28 cellular contexts compared by ENCODE assay signal in the genomic region with DNA sequence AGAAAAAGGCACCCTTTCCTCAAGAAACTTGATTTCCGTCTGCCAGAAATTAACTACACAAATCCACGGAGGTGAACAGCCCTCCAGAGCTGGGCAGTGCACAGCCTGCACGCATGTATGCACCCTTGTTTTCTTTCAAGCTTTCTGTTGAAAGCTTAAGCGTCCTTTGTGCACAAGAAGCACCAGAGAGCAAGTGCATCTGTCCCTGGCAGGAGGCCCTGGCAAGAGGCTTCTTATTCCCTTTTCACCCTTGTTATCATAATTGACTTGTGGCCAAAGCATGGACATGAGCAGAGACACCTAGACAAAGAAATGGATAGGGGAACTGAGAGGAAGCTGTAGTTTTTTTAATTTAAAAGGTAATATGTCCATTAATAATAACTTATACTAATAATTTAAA. TPM values are rescaled to one million over a fixed set of nuclear protein-coding genes. Genes with fewer than 3 reads are reported as not detected.
DNase-seq lines count a peak whose midpoint lies in the region; ATAC-seq, FAIRE-seq and TF ChIP-seq lines count a peak whose summit lies in the region.
"Had no signal": no experiment of that assay in that cellular context is flagged by ENCODE, and none has a peak within 500 bp of the region (broad histone marks: within the 10 kb centered on the region; RNA-seq: fewer than 3 reads in every experiment).

No MANE protein-coding gene starts in this region.

- H3K4me1 Mint-ChIP-seq in astrocyte (ENCODE audit: low read depth, unreplicated experiment): no peaks in the 10 kb centered on the region
- H3K4me1 Mint-ChIP-seq: activated naive CD4-positive, alpha-beta T cell treated with anti-CD3 and anti-CD28 coated beads, Interleukin-2, amount 10 ng/mL, durations not matched to agents 7 days and 5 days; CD8-positive, alpha-beta memory T cell; naive B cell had no signal

- H3K27ac Mint-ChIP-seq in astrocyte (ENCODE audit: unreplicated experiment): no peak overlapping the region
- H3K27ac Mint-ChIP-seq: activated naive CD4-positive, alpha-beta T cell treated with anti-CD3 and anti-CD28 coated beads, Interleukin-2, amount 10 ng/mL, durations not matched to agents 7 days and 5 days; activated T-cell treated with anti-CD3 and anti-CD28 coated beads, Interleukin-2, amount 50 U/mL, for 24 hours; CD8-positive, alpha-beta memory T cell; naive B cell had no signal

- no peak overlapping the region for H3K27ac ChIP-seq in astrocyte (ENCODE audit: low read depth, low read length)
- H3K27ac ChIP-seq: sigmoid colon had no signal

- H3K36me3 Mint-ChIP-seq in astrocyte (ENCODE audit: low read depth, unreplicated experiment): no peaks in the 10 kb centered on the region
- H3K36me3 Mint-ChIP-seq: activated naive CD4-positive, alpha-beta T cell treated with anti-CD3 and anti-CD28 coated beads, Interleukin-2, amount 10 ng/mL, durations not matched to agents 7 days and 5 days had no signal

- peaks cover 3% of the 10 kb centered on the region for H3K27me3 Mint-ChIP-seq in astrocyte (ENCODE audit: low read depth, unreplicated experiment)
- H3K27me3 Mint-ChIP-seq: activated T-cell treated with anti-CD3 and anti-CD28 coated beads, Interleukin-2, amount 50 U/mL, for 24 hours had no signal

- no peaks in the 10 kb centered on the region for H3K4me1 ChIP-seq in astrocyte (ENCODE audit: insufficient read depth, low read length)
- H3K4me1 ChIP-seq: sigmoid colon had no signal

- H3K27me3 ChIP-seq in astrocyte (ENCODE audit: insufficient read depth, low read length): peaks cover 2% of the 10 kb centered on the region
- H3K27me3 ChIP-seq: sigmoid colon had no signal

- intact Hi-C loops in left ventricle myocardium superior (cut with micrococcal nuclease): no loop called here

- H3K9ac ChIP-seq in astrocyte (ENCODE audit: low read length): no peak overlapping the region

- peak; percentile 88 for ATAC-seq in left ventricle myocardium superior

- H3K36me3 ChIP-seq in astrocyte (ENCODE audit: insufficient read depth, low read length): no peaks in the 10 kb centered on the region
- H3K36me3 ChIP-seq: sigmoid colon had no signal

- H3K9me3 Mint-ChIP-seq in astrocyte (ENCODE audit: unreplicated experiment): peaks cover 3% of the 10 kb centered on the region
- H3K9me3 Mint-ChIP-seq: activated naive CD4-positive, alpha-beta T cell treated with anti-CD3 and anti-CD28 coated beads, Interleukin-2, amount 10 ng/mL, durations not matched to agents 7 days and 5 days had no signal

- peak; percentile 11 for DNase-seq in NCI-H345 (lab: John Stamatoyannopoulos, UW)
- no peak for DNase-seq in NCI-H345 treated with DMSO at 0.1 percent for 48 hours (lab: John Stamatoyannopoulos, UW; ENCODE audit: unreplicated experiment)
- DNase-seq in astrocyte (ENCODE audit: low read depth): no peak
- peak; percentile 65 for DNase-seq in left ventricle myocardium superior
- peak; percentile 36 for DNase-seq in retina
- no peak for DNase-seq in activated CD4-positive, CD25-positive, alpha-beta regulatory T cell treated with anti-CD3 and anti-CD28 coated beads, Interleukin-2, amount 50 U/mL, for 72 hours
- DNase-seq in kidney glomerular epithelial cell (lab: John Stamatoyannopoulos, UW): no peak
- no peak for DNase-seq in D341Med (ENCODE audit: low spot score)
- DNase-seq: activated CD4-positive, alpha-beta T cell treated with anti-CD3 and anti-CD28 coated beads for 1 hour; activated naive CD4-positive, alpha-beta T cell treated with anti-CD3 and anti-CD28 coated beads, Interleukin-2, amount 10 ng/mL, durations not matched to agents 7 days and 5 days; activated T-cell treated with anti-CD3 and anti-CD28 coated beads, Interleukin-2, amount 50 U/mL, for 24 hours; AML-193; CD8-positive, alpha-beta memory T cell; central memory CD4-positive, alpha-beta T cell; erythroblast; foreskin fibroblast; GOT3; islet precursor cell; mesenchymal stem cell; naive B cell; NCI-H1048; NCI-H2107; NCI-H526 treated with DMSO at 0.1 percent for 48 hours; OCI-M1; sigmoid colon; stimulated activated CD4-positive, alpha-beta T cell treated with anti-CD3 and anti-CD28 coated beads, Interleukin-15, amount 100 ng/mL, for 24 hours; stimulated activated CD8-positive, alpha-beta memory T cell treated with anti-CD3 and anti-CD28 coated beads, Interleukin-4, amount 100 ng/mL, for 48 hours had no signal

- H3K79me2 ChIP-seq in astrocyte (ENCODE audit: insufficient read depth, low read length): no peaks in the 10 kb centered on the region

- FAIRE-seq in astrocyte (lab: Jason Lieb, UNC): no peak
- FAIRE-seq: GM19239 had no signal

- no peaks in the 10 kb centered on the region for H3K9me3 ChIP-seq in astrocyte (ENCODE audit: insufficient read depth, low read depth, low read length)
- H3K9me3 ChIP-seq: sigmoid colon had no signal

- H2AFZ ChIP-seq in astrocyte (ENCODE audit: low read depth, low read length): peak overlapping the region; percentile 16

- no peak for TF ChIP-seq CTCF in astrocyte (IDR thresholded peaks at IDR 0.05; ENCODE audit: insufficient read depth, low read depth, low read length)

- no peak overlapping the region for H3K4me2 ChIP-seq in astrocyte (ENCODE audit: low read length)

- H3K4me3 ChIP-seq in astrocyte (ENCODE audit: insufficient read depth, low read depth, low read length): no peak overlapping the region
- H3K4me3 ChIP-seq: sigmoid colon had no signal

- no peaks in the 10 kb centered on the region for H4K20me1 ChIP-seq in astrocyte (ENCODE audit: insufficient read depth, low read length)

- no peak overlapping the region for H3K4me3 Mint-ChIP-seq in astrocyte (ENCODE audit: unreplicated experiment)
- H3K4me3 Mint-ChIP-seq: activated naive CD4-positive, alpha-beta T cell treated with anti-CD3 and anti-CD28 coated beads, Interleukin-2, amount 10 ng/mL, durations not matched to agents 7 days and 5 days; activated T-cell treated with anti-CD3 and anti-CD28 coated beads, Interleukin-2, amount 50 U/mL, for 24 hours; CD8-positive, alpha-beta memory T cell; naive B cell had no signal

RNA-seq across cellular contexts. Expression of a gene that starts 47.4 kb away (rescaled TPM):
- 4.3 and 4.6 TPM in 2 replicates for total RNA-seq in astrocyte
- total RNA-seq in left ventricle myocardium superior: 4.3 TPM

Comparison
In these comparisons a context has a peak if more than half of its experiments do, and no peak if none do; other contexts are left out.
1. DNase-seq: peak in NCI-H345 (single experiment), left ventricle myocardium superior (single experiment) and retina (single experiment); none in NCI-H345 treated with DMSO at 0.1 percent for 48 hours (single experiment), astrocyte (single experiment), activated CD4-positive, CD25-positive, alpha-beta regulatory T cell treated with anti-CD3 and anti-CD28 coated beads, Interleukin-2, amount 50 U/mL, for 72 hours (single experiment), kidney glomerular epithelial cell (single experiment) and D341Med (single experiment).